ENCODE assay signal across 8 cellular contexts in genomic region chr3:48694610-48695051, GRCh38. TPM values are rescaled to one million over a fixed set of nuclear protein-coding genes. Genes with fewer than 3 reads are reported as not detected.
DNase-seq lines count a peak whose midpoint lies in the region; FAIRE-seq and TF ChIP-seq lines count a peak whose summit lies in the region.

No MANE protein-coding gene starts in this region.

- peaks cover 25% of the 10 kb centered on the region for H3K36me3 ChIP-seq in BJ (ENCODE audit: control insufficient read depth, insufficient read depth, low read length)

- DNase-seq in BJ (ENCODE audit: low read depth) = peak; percentile 52
- DNase-seq in SW480 (ENCODE audit: low spot score) = peak; percentile 50
- peak; percentile 94 for DNase-seq in fibroblast of pulmonary artery (ENCODE audit: low read depth)
- DNase-seq in non-pigmented ciliary epithelial cell (ENCODE audit: low read depth) = peak; percentile 58
- DNase-seq in ecto neural progenitor cell (ENCODE audit: low spot score) = no peak
- no peak for DNase-seq in urothelium cell line (ENCODE audit: low spot score)
- DNase-seq in DMS79 (lab: John Stamatoyannopoulos, UW) = no peak
- DNase-seq in DMS53 treated with DMSO at 0.1 percent for 48 hours (lab: John Stamatoyannopoulos, UW; ENCODE audit: unreplicated experiment) = no peak

- FAIRE-seq in urothelium cell line (lab: Jason Lieb, UNC) = no peak

- POLR2A ChIA-PET in BJ (lab: Charles Lee) = no interaction called here

- CTCF ChIA-PET in BJ (lab: Yijun Ruan, JAX) = no interaction called here

- TF ChIP-seq CTCF in BJ (IDR thresholded peaks at IDR 0.05; ENCODE audit: insufficient read depth, low read depth, low read length) (no peak), fibroblast of pulmonary artery (IDR thresholded peaks at IDR 0.05; ENCODE audit: low read length, missing control alignments) (no peak)

- peak overlapping the region; percentile 33 for H3K4me3 ChIP-seq in BJ (ENCODE audit: low read depth, low read length)
- H3K4me3 ChIP-seq in fibroblast of pulmonary artery (replicated peaks; ENCODE audit: low read depth, low read length) = peak overlapping the region; percentile 58

- no peaks in the 10 kb centered on the region for H3K27me3 ChIP-seq in BJ (ENCODE audit: control insufficient read depth, insufficient read depth, low read length)

RNA-seq across cellular contexts. Expression of gene NCKIPSD, which starts 8.9 kb away (rescaled TPM):
- polyA plus RNA-seq in BJ (2011; rRNA removed) = 21.5 and 34.9 TPM in 2 replicates
- 38.7 and 54.5 TPM in 2 replicates for polyA minus RNA-seq in BJ (2011; rRNA and poly(A)+ RNA removed)

RNA-seq across cellular contexts. Expression of gene IP6K2, which starts 22.4 kb away (rescaled TPM):
- 65.5 and 89.9 TPM in 2 replicates for polyA plus RNA-seq in BJ (2011; rRNA removed)
- 35.0 and 47.2 TPM in 2 replicates for polyA minus RNA-seq in BJ (2011; rRNA and poly(A)+ RNA removed)

RNA-seq across cellular contexts. Expression of gene CELSR3, which starts 31.9 kb away (rescaled TPM):
- polyA plus RNA-seq in BJ (2011; rRNA removed) = 0.55 and 0.88 TPM in 2 replicates
- 1.7 TPM in 2 replicates for polyA minus RNA-seq in BJ (2011; rRNA and poly(A)+ RNA removed)

RNA-seq across cellular contexts. Expression of gene SLC26A6, which starts 59.4 kb away (rescaled TPM):
- 26.4 and 45.8 TPM in 2 replicates for polyA plus RNA-seq in BJ (2011; rRNA removed)
- polyA minus RNA-seq in BJ (2011; rRNA and poly(A)+ RNA removed) = 35.1 and 56.4 TPM in 2 replicates

Comparison
In these comparisons a context has a peak if more than half of its experiments do, and no peak if none do; other contexts are left out.
1. DNase-seq: peak in BJ (single experiment), SW480 (single experiment), fibroblast of pulmonary artery (single experiment) and non-pigmented ciliary epithelial cell (single experiment); none in ecto neural progenitor cell (single experiment), urothelium cell line (single experiment), DMS79 (single experiment) and DMS53 treated with DMSO at 0.1 percent for 48 hours (single experiment).